ENCODE assay signal across 1 cellular context in the genomic region with DNA sequence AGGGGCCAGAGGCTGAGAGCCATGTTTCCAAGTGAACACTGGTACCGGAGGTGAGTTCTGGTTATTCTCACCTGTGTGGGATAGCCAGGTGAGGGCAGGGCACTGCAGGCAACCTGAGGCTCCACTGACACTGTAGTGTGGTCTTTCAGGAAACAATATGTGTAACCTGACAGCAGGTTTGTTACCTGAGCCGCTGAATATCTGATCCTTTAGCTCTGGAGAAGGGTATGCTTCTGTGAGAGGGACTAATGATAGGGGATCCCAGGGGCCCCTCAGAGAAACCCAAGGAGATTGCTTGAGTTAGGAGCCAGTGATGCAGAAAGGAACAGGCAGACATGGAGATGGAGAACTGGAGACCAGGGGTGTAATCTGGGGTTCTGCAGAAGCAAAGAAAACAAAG. TPM values are rescaled to one million over a fixed set of nuclear protein-coding genes. Genes with fewer than 3 reads are reported as not detected.
"Had no signal": no experiment of that assay in that cellular context is flagged by ENCODE, and none has a peak within 500 bp of the region (broad histone marks: within the 10 kb centered on the region; RNA-seq: fewer than 3 reads in every experiment).

Gene STRC, minus strand, starts transcription at position 101 of the 400 bp plus-strand sequence. Its CDS starts 78 bp downstream, at position 23.

RNA-seq across cellular contexts. Expression of gene STRC, which starts in this region (rescaled TPM):
- total RNA-seq: upper lobe of right lung had no signal
